2 cellular contexts compared by ENCODE assay signal in the genomic region with DNA sequence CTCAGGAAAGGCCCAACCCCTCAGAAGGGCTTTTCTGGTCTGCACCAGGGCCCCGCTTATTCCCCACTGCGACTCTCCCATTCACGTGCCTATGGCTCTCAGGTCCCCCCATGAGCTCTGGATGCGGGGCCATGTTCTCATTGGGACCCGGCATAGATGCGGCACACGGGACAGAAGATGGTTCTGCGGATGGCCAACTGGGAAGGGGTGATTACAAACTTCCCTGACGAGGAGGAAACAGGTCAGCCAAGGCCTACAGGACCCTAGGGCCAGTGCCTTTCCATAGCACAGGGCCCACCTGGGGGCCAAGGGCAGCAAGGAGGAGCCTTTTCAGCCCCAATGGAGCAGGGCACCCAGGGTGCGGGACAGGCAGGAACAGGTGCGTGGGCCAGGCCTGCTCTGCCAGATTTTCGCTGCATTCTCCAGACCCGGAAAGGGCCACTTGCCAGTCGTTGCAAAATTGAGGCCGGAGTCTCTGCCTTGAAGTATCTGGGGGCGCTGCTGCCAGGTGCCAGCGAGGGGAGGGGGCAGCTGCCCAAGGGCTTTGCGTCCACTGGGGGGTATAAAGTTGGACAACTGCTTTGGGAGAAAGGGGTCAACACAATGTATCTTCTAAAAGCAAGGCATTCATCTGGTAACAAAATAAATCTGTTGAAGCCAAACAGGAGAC.
TF ChIP-seq lines count a peak whose summit lies in the region.

No MANE protein-coding gene starts in this region.

TF ChIP-seq in GM12878, 131 proteins besides CTCF, POLR2A, EP300 and RAD21:
- no peak for TF ChIP-seq NRF1 (conservative IDR thresholded peaks at IDR 0.05; ENCODE audit: low read depth, low read length)
- no peak for TF ChIP-seq CUX1 (IDR thresholded peaks at IDR 0.05; ENCODE audit: insufficient replicate concordance, low read depth, low read length)
- TF ChIP-seq YBX1 (IDR thresholded peaks at IDR 0.05) = no peak
- no peak for TF ChIP-seq NR2F1 (conservative IDR thresholded peaks at IDR 0.05)
- TF ChIP-seq PAX5 (IDR thresholded peaks at IDR 0.05; ENCODE audit: borderline replicate concordance, low read depth, low read length) = no peak
- TF ChIP-seq BMI1 (IDR thresholded peaks at IDR 0.05; ENCODE audit: borderline replicate concordance) = no peak
- TF ChIP-seq RBBP5 (conservative IDR thresholded peaks at IDR 0.05) = no peak
- TF ChIP-seq IRF4 (IDR thresholded peaks at IDR 0.05; ENCODE audit: low read depth, low read length) = no peak
- TF ChIP-seq LARP7 (IDR thresholded peaks at IDR 0.05) = no peak
- TF ChIP-seq HDAC2 (IDR thresholded peaks at IDR 0.05) = no peak
- no peak for TF ChIP-seq SMARCA5 (IDR thresholded peaks at IDR 0.05)
- TF ChIP-seq PML (IDR thresholded peaks at IDR 0.05; ENCODE audit: low read length) = no peak
- TF ChIP-seq TBL1XR1 (IDR thresholded peaks at IDR 0.05; ENCODE audit: low read depth, low read length) = no peak

TF ChIP-seq in HepG2, 621 proteins besides CTCF, POLR2A, EP300 and RAD21 (continues in another document):
- TF ChIP-seq ADNP (CRISPR knock-in tag; IDR thresholded peaks at IDR 0.05) (no peak), ZMYM2 (CRISPR knock-in tag; IDR thresholded peaks at IDR 0.05) (no peak), ZBED4 (CRISPR knock-in tag; IDR thresholded peaks at IDR 0.05; ENCODE audit: borderline replicate concordance) (no peak), GLI4 (CRISPR knock-in tag; IDR thresholded peaks at IDR 0.05; ENCODE audit: borderline replicate concordance) (no peak), EEA1 (CRISPR knock-in tag; IDR thresholded peaks at IDR 0.05; ENCODE audit: borderline replicate concordance) (no peak), ZMAT3 (CRISPR knock-in tag; conservative IDR thresholded peaks at IDR 0.05) (peak; percentile 16; the same call in 1 of the 2 replicates), MEF2D (CRISPR knock-in tag; IDR thresholded peaks at IDR 0.05) (no peak), ZFP36 (IDR thresholded peaks at IDR 0.05; ENCODE audit: borderline replicate concordance, low read depth, low read length, partially characterized antibody) (no peak), MAZ (IDR thresholded peaks at IDR 0.05; ENCODE audit: borderline replicate concordance, low read depth, low read length) (no peak), MAZ (CRISPR knock-in tag; IDR thresholded peaks at IDR 0.05; ENCODE audit: low read depth) (peak; percentile 12; the same call in 1 of the 2 replicates), NFATC3 (CRISPR knock-in tag; IDR thresholded peaks at IDR 0.05) (0 out of 2 replicates have a peak, but pooled peaks have one; percentile 3), THAP8 (CRISPR knock-in tag; IDR thresholded peaks at IDR 0.05; ENCODE audit: borderline replicate concordance) (no peak), CCAR2 (optimal IDR thresholded peaks at IDR 0.05; ENCODE audit: low read depth, low read length) (no peak), NCOA1 (CRISPR knock-in tag; IDR thresholded peaks at IDR 0.05) (no peak), CREBL2 (CRISPR knock-in tag; IDR thresholded peaks at IDR 0.05; ENCODE audit: borderline replicate concordance) (no peak), ZNF879 (CRISPR knock-in tag; IDR thresholded peaks at IDR 0.05) (peak; percentile 68; the same call in 1 of the 2 replicates), KDM4B (CRISPR knock-in tag; IDR thresholded peaks at IDR 0.05) (no peak), TERF1 (CRISPR knock-in tag; IDR thresholded peaks at IDR 0.05) (no peak), BRD4 (CRISPR knock-in tag; IDR thresholded peaks at IDR 0.05) (0 out of 2 replicates have a peak, but pooled peaks have one; percentile 19), ZNF761 (CRISPR knock-in tag; conservative IDR thresholded peaks at IDR 0.05) (no peak), TRAFD1 (CRISPR knock-in tag; IDR thresholded peaks at IDR 0.05; ENCODE audit: borderline replicate concordance) (no peak), ZNF709 (CRISPR knock-in tag; IDR thresholded peaks at IDR 0.05) (no peak), AGO2 (optimal IDR thresholded peaks at IDR 0.05; ENCODE audit: low read depth, low read length) (peak; percentile 67), HIC2 (CRISPR knock-in tag; IDR thresholded peaks at IDR 0.05; ENCODE audit: low read depth) (no peak), ZNF496 (CRISPR knock-in tag; IDR thresholded peaks at IDR 0.05; ENCODE audit: insufficient replicate concordance) (no peak), THAP7 (CRISPR knock-in tag; IDR thresholded peaks at IDR 0.05) (peak; percentile 86), SRY (CRISPR knock-in tag; IDR thresholded peaks at IDR 0.05) (peak; percentile 45; the same call in 1 of the 2 replicates), ZNF619 (CRISPR knock-in tag; IDR thresholded peaks at IDR 0.05) (no peak), CBX1 (IDR thresholded peaks at IDR 0.05; ENCODE audit: low read depth) (peak; percentile 4), ZNF44 (CRISPR knock-in tag; IDR thresholded peaks at IDR 0.05) (no peak), TBP (CRISPR knock-in tag; IDR thresholded peaks at IDR 0.05) (no peak), ELF3 (CRISPR knock-in tag; IDR thresholded peaks at IDR 0.05) (no peak), ETV5 (CRISPR knock-in tag; IDR thresholded peaks at IDR 0.05; ENCODE audit: borderline replicate concordance) (no peak), ATF2 (CRISPR knock-in tag; IDR thresholded peaks at IDR 0.05) (no peak), ZNF317 (CRISPR knock-in tag; IDR thresholded peaks at IDR 0.05) (0 out of 2 replicates have a peak, but pooled peaks have one; percentile 5), DNMT3B (CRISPR knock-in tag; conservative IDR thresholded peaks at IDR 0.05) (no peak), RARG (CRISPR knock-in tag; IDR thresholded peaks at IDR 0.05; ENCODE audit: low read depth) (no peak)
- TF ChIP-seq, protein P1, sequence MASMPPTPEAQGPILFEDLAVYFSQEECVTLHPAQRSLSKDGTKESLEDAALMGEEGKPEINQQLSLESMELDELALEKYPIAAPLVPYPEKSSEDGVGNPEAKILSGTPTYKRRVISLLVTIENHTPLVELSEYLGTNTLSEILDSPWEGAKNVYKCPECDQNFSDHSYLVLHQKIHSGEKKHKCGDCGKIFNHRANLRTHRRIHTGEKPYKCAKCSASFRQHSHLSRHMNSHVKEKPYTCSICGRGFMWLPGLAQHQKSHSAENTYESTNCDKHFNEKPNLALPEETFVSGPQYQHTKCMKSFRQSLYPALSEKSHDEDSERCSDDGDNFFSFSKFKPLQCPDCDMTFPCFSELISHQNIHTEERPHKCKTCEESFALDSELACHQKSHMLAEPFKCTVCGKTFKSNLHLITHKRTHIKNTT (CRISPR knock-in tag; IDR thresholded peaks at IDR 0.05) = no peak
- TF ChIP-seq, protein P2, sequence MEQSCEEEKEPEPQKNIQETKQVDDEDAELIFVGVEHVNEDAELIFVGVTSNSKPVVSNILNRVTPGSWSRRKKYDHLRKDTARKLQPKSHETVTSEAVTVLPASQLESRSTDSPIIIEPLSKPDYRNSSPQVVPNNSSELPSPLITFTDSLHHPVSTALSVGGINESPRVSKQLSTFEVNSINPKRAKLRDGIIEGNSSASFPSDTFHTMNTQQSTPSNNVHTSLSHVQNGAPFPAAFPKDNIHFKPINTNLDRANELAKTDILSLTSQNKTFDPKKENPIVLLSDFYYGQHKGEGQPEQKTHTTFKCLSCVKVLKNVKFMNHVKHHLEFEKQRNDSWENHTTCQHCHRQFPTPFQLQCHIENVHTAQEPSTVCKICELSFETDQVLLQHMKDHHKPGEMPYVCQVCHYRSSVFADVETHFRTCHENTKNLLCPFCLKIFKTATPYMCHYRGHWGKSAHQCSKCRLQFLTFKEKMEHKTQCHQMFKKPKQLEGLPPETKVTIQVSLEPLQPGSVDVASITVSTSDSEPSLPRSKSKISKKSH (CRISPR knock-in tag; IDR thresholded peaks at IDR 0.05; ENCODE audit: borderline replicate concordance) = no peak
- TF ChIP-seq, protein P3, sequence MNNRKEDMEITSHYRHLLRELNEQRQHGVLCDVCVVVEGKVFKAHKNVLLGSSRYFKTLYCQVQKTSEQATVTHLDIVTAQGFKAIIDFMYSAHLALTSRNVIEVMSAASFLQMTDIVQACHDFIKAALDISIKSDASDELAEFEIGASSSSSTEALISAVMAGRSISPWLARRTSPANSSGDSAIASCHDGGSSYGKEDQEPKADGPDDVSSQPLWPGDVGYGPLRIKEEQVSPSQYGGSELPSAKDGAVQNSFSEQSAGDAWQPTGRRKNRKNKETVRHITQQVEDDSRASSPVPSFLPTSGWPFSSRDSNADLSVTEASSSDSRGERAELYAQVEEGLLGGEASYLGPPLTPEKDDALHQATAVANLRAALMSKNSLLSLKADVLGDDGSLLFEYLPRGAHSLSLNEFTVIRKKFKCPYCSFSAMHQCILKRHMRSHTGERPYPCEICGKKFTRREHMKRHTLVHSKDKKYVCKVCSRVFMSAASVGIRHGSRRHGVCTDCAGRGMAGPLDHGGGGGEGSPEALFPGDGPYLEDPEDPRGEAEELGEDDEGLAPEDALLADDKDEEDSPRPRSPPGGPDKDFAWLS (CRISPR knock-in tag; IDR thresholded peaks at IDR 0.05; ENCODE audit: borderline replicate concordance) = no peak
